26 cellular contexts compared by ENCODE assay signal in the genomic region with DNA sequence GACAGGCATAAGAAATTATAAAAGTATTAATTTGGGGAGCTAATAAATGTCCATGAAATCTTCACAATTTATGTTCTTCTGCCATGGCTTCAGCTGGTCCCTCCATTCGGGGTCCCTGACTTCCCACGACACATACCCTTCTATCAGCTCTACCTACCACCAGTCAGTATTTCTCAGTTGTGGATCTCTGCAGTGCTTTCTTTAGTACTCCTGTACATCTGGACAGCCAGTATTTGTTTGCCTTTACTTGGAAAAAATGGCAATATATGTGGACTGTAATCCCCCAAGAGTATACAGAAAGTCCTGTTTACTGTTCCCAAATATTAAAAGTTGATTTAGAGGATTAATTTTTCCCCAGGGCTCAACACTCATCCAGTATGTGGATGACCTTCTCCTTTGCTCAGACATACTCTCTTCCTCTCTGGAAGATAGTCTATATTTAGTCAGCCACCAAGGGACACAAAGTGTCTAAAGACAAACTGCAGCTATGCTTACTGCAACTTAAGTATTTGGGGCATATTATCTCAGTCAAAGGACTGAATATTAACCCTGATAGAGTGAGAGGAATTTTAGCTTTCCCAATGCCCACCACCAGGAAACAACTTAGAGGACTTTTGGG.
"Had no signal": no experiment of that assay in that cellular context is flagged by ENCODE, and none has a peak within 500 bp of the region (broad histone marks: within the 10 kb centered on the region; RNA-seq: fewer than 3 reads in every experiment).

No MANE protein-coding gene starts in this region.

- H3K4me1 ChIP-seq: ascending aorta, breast epithelium, esophagus squamous epithelium, gastroesophageal sphincter had no signal

- H3K9me3 ChIP-seq: ascending aorta, breast epithelium, esophagus squamous epithelium, gastroesophageal sphincter had no signal

- H3K4me3 ChIP-seq: ascending aorta, breast epithelium, cardiac muscle cell, coronary artery, dorsolateral prefrontal cortex, esophagus squamous epithelium, gastroesophageal sphincter had no signal

- H3K27ac ChIP-seq: ascending aorta, breast epithelium, cardiac muscle cell, coronary artery, dorsolateral prefrontal cortex, esophagus squamous epithelium, gastroesophageal sphincter had no signal

- DNase-seq: activated CD4-positive, alpha-beta memory T cell treated with anti-CD3 and anti-CD28 coated beads for 36 hours; activated CD4-positive, alpha-beta T cell treated with anti-CD3 and anti-CD28 coated beads for 36 hours; activated CD4-positive, alpha-beta T cell treated with anti-CD3 and anti-CD28 coated beads, Interleukin-2, amount 10 ng/mL, durations not matched to agents 24 days and 14 days; activated CD4-positive, CD25-positive, alpha-beta regulatory T cell; activated CD4-positive, CD25-positive, alpha-beta regulatory T cell treated with anti-CD3 and anti-CD28 coated beads, Interleukin-2, amount 50 U/mL, for 72 hours; activated CD8-positive, alpha-beta memory T cell treated with anti-CD3 and anti-CD28 coated beads, Interleukin-2, amount 10 ng/mL, durations not matched to agents 7 days and 5 days; activated CD8-positive, alpha-beta memory T cell treated with anti-CD3 and anti-CD28 coated beads, Interleukin-2, amount 50 U/mL, for 4 hours; activated CD8-positive, alpha-beta T cell treated with anti-CD3 and anti-CD28 coated beads, Interleukin-2, amount 10 ng/mL, durations not matched to agents 7 days and 5 days; activated gamma-delta T cell; activated naive CD4-positive, alpha-beta T cell; activated naive CD4-positive, alpha-beta T cell treated with anti-CD3 and anti-CD28 coated beads, Interleukin-2, amount 10 ng/mL, durations not matched to agents 7 days and 5 days; activated naive CD8-positive, alpha-beta T cell treated with anti-CD3 and anti-CD28 coated beads, Interleukin-2, amount 10 ng/mL, durations not matched to agents 7 days and 5 days; activated T-cell treated with anti-CD3 and anti-CD28 coated beads, Interleukin-2, amount 50 U/mL, for 24 hours; activated T-cell treated with anti-CD3 and anti-CD28 coated beads, Interleukin-2, amount 50 U/mL, for 72 hours; dorsolateral prefrontal cortex; effector memory CD8-positive, alpha-beta T cell; erythroblast; esophagus squamous epithelium; foreskin melanocyte; T-helper 2 cell had no signal

- H3K27me3 ChIP-seq: ascending aorta, breast epithelium, cardiac muscle cell, dorsolateral prefrontal cortex, esophagus squamous epithelium, gastroesophageal sphincter had no signal

- ATAC-seq: activated CD4-positive, alpha-beta T cell treated with anti-CD3 and anti-CD28 coated beads for 36 hours; activated CD8-positive, alpha-beta memory T cell treated with anti-CD3 and anti-CD28 coated beads, Interleukin-2, amount 10 ng/mL, durations not matched to agents 7 days and 5 days; activated CD8-positive, alpha-beta T cell treated with anti-CD3 and anti-CD28 coated beads, Interleukin-2, amount 10 ng/mL, durations not matched to agents 7 days and 5 days; activated naive CD4-positive, alpha-beta T cell treated with anti-CD3 and anti-CD28 coated beads, Interleukin-2, amount 50 U/mL, for 72 hours; activated T-cell treated with anti-CD3 and anti-CD28 coated beads, Interleukin-2, amount 50 U/mL, for 72 hours; effector memory CD8-positive, alpha-beta T cell; gastroesophageal sphincter had no signal

- H3K36me3 ChIP-seq: ascending aorta, breast epithelium, cardiac muscle cell, esophagus squamous epithelium, gastroesophageal sphincter had no signal
